Comparison of ENCODE assay signal across 9 cellular contexts in genomic region chr6:106910999-106911949, GRCh38.
DNase-seq lines count a peak whose midpoint lies in the region; ATAC-seq and TF ChIP-seq lines count a peak whose summit lies in the region.
"Had no signal": no experiment of that assay in that cellular context is flagged by ENCODE, and none has a peak within 500 bp of the region (broad histone marks: within the 10 kb centered on the region; RNA-seq: fewer than 3 reads in every experiment).

No MANE protein-coding gene starts in this region.

- H3K79me2 ChIP-seq in hepatocyte, result no peaks in the 10 kb centered on the region

- no peaks in the 10 kb centered on the region for H4K20me1 ChIP-seq in hepatocyte (ENCODE audit: insufficient read depth, poor library complexity, severe bottlenecking)

- BruUV-seq in A673 (replicated peaks; lab: Mats Ljungman, UMichigan), result no TSS peak

- CTCF ChIA-PET in A673 (lab: Charles Lee), result no interaction called here

- POLR2A ChIA-PET in A673 (lab: Charles Lee; ENCODE audit: low non-redundant PET), result no interaction called here

- H3K4me2 ChIP-seq in hepatocyte, result no peak overlapping the region

- intact Hi-C loops in A673 (cut with micrococcal nuclease; ENCODE audit: unreplicated experiment) (no loop called here), uterus (cut with DNase I; ENCODE audit: low total_unique reads) (no loop called here)

- peak overlapping the region; percentile 86; the same call in 1 of the 2 replicates for H3K27ac ChIP-seq in C4-2B
- H3K27ac ChIP-seq in RWPE2 (ENCODE audit: poor library complexity, severe bottlenecking), result peak overlapping the region; percentile 82
- H3K27ac ChIP-seq in hepatocyte, result peak overlapping the region; percentile 45
- H3K27ac ChIP-seq in A673 (ENCODE audit: low read depth, low read length, poor library complexity, severe bottlenecking), result no peak overlapping the region
- no peak overlapping the region for H3K27ac ChIP-seq in uterus

- TF ChIP-seq POLR2A in uterus (IDR thresholded peaks at IDR 0.05), result no peak

- no peak for TF ChIP-seq CTCF in C4-2B (conservative IDR thresholded peaks at IDR 0.05)
- TF ChIP-seq CTCF in RWPE2 (IDR thresholded peaks at IDR 0.05; ENCODE audit: poor library complexity, severe bottlenecking), result no peak
- no peak for TF ChIP-seq CTCF in hepatocyte (IDR thresholded peaks at IDR 0.05; ENCODE audit: poor library complexity)
- no peak for TF ChIP-seq CTCF in A673 (conservative IDR thresholded peaks at IDR 0.05; ENCODE audit: low read depth, low read length)
- TF ChIP-seq CTCF in uterus (IDR thresholded peaks at IDR 0.05), result no peak

- DNase-seq in ELR (ENCODE audit: low read depth), result peak; percentile 4
- DNase-seq in RWPE2 (ENCODE audit: low spot score), result no peak
- DNase-seq in hepatocyte (ENCODE audit: low spot score), result no peak
- no peak for DNase-seq in activated CD4-positive, alpha-beta T cell treated with anti-CD3 and anti-CD28 coated beads, Interleukin-2, amount 50 U/mL, for 4 hours
- DNase-seq in COLO829 (ENCODE audit: low spot score), result no peak
- DNase-seq in A673 (ENCODE audit: low spot score), result no peak
- no peak for DNase-seq in uterus

- H2AFZ ChIP-seq in hepatocyte, result no peak overlapping the region

- H3K9me3 ChIP-seq in RWPE2 (ENCODE audit: severe bottlenecking) (peaks cover 4% of the 10 kb centered on the region), hepatocyte (ENCODE audit: low read depth) (no peaks in the 10 kb centered on the region), A673 (ENCODE audit: low read depth, low read length, poor library complexity, severe bottlenecking) (no peaks in the 10 kb centered on the region), uterus (no peaks in the 10 kb centered on the region)
- H3K9me3 ChIP-seq: HAP-1 had no signal

- H3K27me3 ChIP-seq in RWPE2 (ENCODE audit: insufficient read depth, poor library complexity, severe bottlenecking) (no peaks in the 10 kb centered on the region), hepatocyte (no peaks in the 10 kb centered on the region), A673 (replicated peaks; ENCODE audit: insufficient read depth, low read depth, low read length, poor library complexity) (no peaks in the 10 kb centered on the region), uterus (no peaks in the 10 kb centered on the region)

- H3K9me2 ChIP-seq in hepatocyte (replicated peaks; ENCODE audit: insufficient read depth), result no peaks in the 10 kb centered on the region

- H3K4me1 ChIP-seq in RWPE2 (ENCODE audit: insufficient read depth, poor library complexity, severe bottlenecking) (peaks cover 31% of the 10 kb centered on the region), hepatocyte (ENCODE audit: insufficient read depth) (peaks cover 25% of the 10 kb centered on the region), A673 (ENCODE audit: insufficient read depth, low read length, poor library complexity, severe bottlenecking) (peaks cover 10% of the 10 kb centered on the region), uterus (no peaks in the 10 kb centered on the region)
- H3K4me1 ChIP-seq: HAP-1 had no signal

- 75% methylated on average over 7 of the region's 7 CpGs for WGBS in hepatocyte (ENCODE audit: low lambda C conversion rate, missing lambda C conversion rate)

- no peak for ATAC-seq in RWPE2 (ENCODE audit: low read depth)

- H3K36me3 ChIP-seq in RWPE2 (ENCODE audit: low read depth) (no peaks in the 10 kb centered on the region), hepatocyte (replicated peaks; ENCODE audit: insufficient read depth, low read depth) (no peaks in the 10 kb centered on the region), A673 (ENCODE audit: insufficient read depth, low read length, poor library complexity, severe bottlenecking) (no peaks in the 10 kb centered on the region), uterus (no peaks in the 10 kb centered on the region)
- H3K36me3 ChIP-seq: HAP-1 had no signal

- H3K4me3 ChIP-seq in RWPE2 (ENCODE audit: severe bottlenecking) (no peak overlapping the region), hepatocyte (no peak overlapping the region), A673 (ENCODE audit: low read depth, low read length, poor library complexity, severe bottlenecking) (no peak overlapping the region), uterus (no peak overlapping the region)
- H3K4me3 ChIP-seq: HAP-1 had no signal

Comparison
In these comparisons a context has a peak if more than half of its experiments do, and no peak if none do; other contexts are left out.
1. H3K27ac ChIP-seq: peak in C4-2B (single experiment), RWPE2 (single experiment) and hepatocyte (single experiment); none in A673 (single experiment) and uterus (0 of 2).